8 cellular contexts compared by ENCODE assay signal in genomic region chr4:142095886-142096605, GRCh38.
DNase-seq lines count a peak whose midpoint lies in the region; ATAC-seq and TF ChIP-seq lines count a peak whose summit lies in the region.

No MANE protein-coding gene starts in this region.

- H4K91ac ChIP-seq in mesenchymal stem cell (ENCODE audit: low read length), result no peak overlapping the region

- no peak for ATAC-seq in HG03457 (IDR thresholded peaks at IDR 0.05; ENCODE audit: unreplicated experiment)

- no peak overlapping the region for H3K23ac ChIP-seq in mesenchymal stem cell (ENCODE audit: low read length in 2 of 2)

- TF ChIP-seq CTCF in brain microvascular endothelial cell (IDR thresholded peaks at IDR 0.05; ENCODE audit: low read depth, low read length, missing control alignments), result no peak

- H3K27ac ChIP-seq in brain microvascular endothelial cell, result peak overlapping the region; percentile 47
- H3K27ac ChIP-seq in mesenchymal stem cell (ENCODE audit: low read length, poor library complexity, severe bottlenecking), result peak overlapping the region; percentile 76

- H3K27me3 ChIP-seq in brain microvascular endothelial cell (replicated peaks), result no peaks in the 10 kb centered on the region
- no peaks in the 10 kb centered on the region for H3K27me3 ChIP-seq in mesenchymal stem cell (ENCODE audit: control insufficient read depth in 1 of 2, insufficient read depth in 1 of 2, low read length in 2 of 2)

- H3K9me3 ChIP-seq in mesenchymal stem cell (ENCODE audit: control insufficient read depth, low read length), result no peaks in the 10 kb centered on the region

- H2AK5ac ChIP-seq in mesenchymal stem cell (ENCODE audit: low read length, severe bottlenecking), result no peak overlapping the region

- no peak overlapping the region for H2AFZ ChIP-seq in mesenchymal stem cell (ENCODE audit: low read depth, low read length)

- H3K4me3 ChIP-seq in brain microvascular endothelial cell (ENCODE audit: low read depth, low read length) (no peak overlapping the region), mesenchymal stem cell (ENCODE audit: insufficient read depth in 1 of 2, low read depth in 1 of 2, low read length in 2 of 2) (no peak overlapping the region)

- H3K79me1 ChIP-seq in mesenchymal stem cell (replicated peaks; ENCODE audit: low read length, poor library complexity, severe bottlenecking), result no peaks in the 10 kb centered on the region

- peaks cover 1% of the 10 kb centered on the region for H3K4me1 ChIP-seq in mesenchymal stem cell (ENCODE audit: control insufficient read depth, insufficient read depth, low read depth, low read length)

- H3K4me2 ChIP-seq in mesenchymal stem cell (ENCODE audit: low read length, poor library complexity, severe bottlenecking), result no peak overlapping the region

- 58% methylated on average over 1 of the region's 3 CpGs for WGBS in mesenchymal stem cell

- H3K36me3 ChIP-seq in brain microvascular endothelial cell (replicated peaks) (no peaks in the 10 kb centered on the region), mesenchymal stem cell (ENCODE audit: control insufficient read depth in 1 of 2, insufficient read depth in 2 of 2, low read depth in 1 of 2, low read length in 2 of 2) (no peaks in the 10 kb centered on the region)

- H2BK5ac ChIP-seq in mesenchymal stem cell (ENCODE audit: low read depth, low read length, poor library complexity, severe bottlenecking), result no peak overlapping the region

- no peak overlapping the region for H3K4ac ChIP-seq in mesenchymal stem cell (ENCODE audit: low read depth in 1 of 2, low read length in 2 of 2)

- no peak overlapping the region for H3K14ac ChIP-seq in mesenchymal stem cell (ENCODE audit: low read length in 2 of 2)

- H3K9ac ChIP-seq in mesenchymal stem cell (ENCODE audit: low read length), result no peak overlapping the region

- H2BK120ac ChIP-seq in mesenchymal stem cell (ENCODE audit: low read depth, low read length), result no peak overlapping the region

- H2BK15ac ChIP-seq in mesenchymal stem cell (ENCODE audit: low read depth, poor library complexity, severe bottlenecking), result no peak overlapping the region

- no peak overlapping the region for H2BK12ac ChIP-seq in mesenchymal stem cell (ENCODE audit: low read length in 2 of 2)

- DNase-seq in Ammon's horn (ENCODE audit: low spot score) (peak; percentile 39), NCI-H1105 treated with DMSO at 0.1 percent for 48 hours (lab: John Stamatoyannopoulos, UW) (peak; percentile 88), brain microvascular endothelial cell (peak; percentile 95), mesenchymal stem cell (peak; percentile 41)
- no peak for DNase-seq in stimulated activated CD4-positive, alpha-beta T cell treated with anti-CD3 and anti-CD28 coated beads, Interleukin-1b, Interleukin-23, amount 100 ng/mL, for 48 hours
- DNase-seq in stimulated activated CD4-positive, alpha-beta T cell treated with anti-CD3 and anti-CD28 coated beads, Interleukin-2, amount 100 ng/mL, for 48 hours, result no peak
- no peak for DNase-seq in stimulated activated CD4-positive, alpha-beta T cell treated with anti-CD3 and anti-CD28 coated beads, Interleukin-4, amount 100 ng/mL, for 1 hour

- in situ Hi-C loops in brain microvascular endothelial cell (cut with HindIII; ENCODE audit: low pct_ligation_motif_present, low sequenced_read_pairs), result no loop called here

- H3K18ac ChIP-seq in mesenchymal stem cell (ENCODE audit: low read depth in 1 of 2, low read length in 2 of 2), result no peak overlapping the region

- no peak overlapping the region for H4K8ac ChIP-seq in mesenchymal stem cell (ENCODE audit: low read length)

Comparison
In these comparisons a context has a peak if more than half of its experiments do, and no peak if none do; other contexts are left out.
1. DNase-seq: peak in Ammon's horn (single experiment), NCI-H1105 treated with DMSO at 0.1 percent for 48 hours (single experiment), brain microvascular endothelial cell (single experiment) and mesenchymal stem cell (single experiment); none in stimulated activated CD4-positive, alpha-beta T cell treated with anti-CD3 and anti-CD28 coated beads, Interleukin-1b, Interleukin-23, amount 100 ng/mL, for 48 hours (single experiment), stimulated activated CD4-positive, alpha-beta T cell treated with anti-CD3 and anti-CD28 coated beads, Interleukin-2, amount 100 ng/mL, for 48 hours (0 of 2) and stimulated activated CD4-positive, alpha-beta T cell treated with anti-CD3 and anti-CD28 coated beads, Interleukin-4, amount 100 ng/mL, for 1 hour (single experiment).